In the genomic region with DNA sequence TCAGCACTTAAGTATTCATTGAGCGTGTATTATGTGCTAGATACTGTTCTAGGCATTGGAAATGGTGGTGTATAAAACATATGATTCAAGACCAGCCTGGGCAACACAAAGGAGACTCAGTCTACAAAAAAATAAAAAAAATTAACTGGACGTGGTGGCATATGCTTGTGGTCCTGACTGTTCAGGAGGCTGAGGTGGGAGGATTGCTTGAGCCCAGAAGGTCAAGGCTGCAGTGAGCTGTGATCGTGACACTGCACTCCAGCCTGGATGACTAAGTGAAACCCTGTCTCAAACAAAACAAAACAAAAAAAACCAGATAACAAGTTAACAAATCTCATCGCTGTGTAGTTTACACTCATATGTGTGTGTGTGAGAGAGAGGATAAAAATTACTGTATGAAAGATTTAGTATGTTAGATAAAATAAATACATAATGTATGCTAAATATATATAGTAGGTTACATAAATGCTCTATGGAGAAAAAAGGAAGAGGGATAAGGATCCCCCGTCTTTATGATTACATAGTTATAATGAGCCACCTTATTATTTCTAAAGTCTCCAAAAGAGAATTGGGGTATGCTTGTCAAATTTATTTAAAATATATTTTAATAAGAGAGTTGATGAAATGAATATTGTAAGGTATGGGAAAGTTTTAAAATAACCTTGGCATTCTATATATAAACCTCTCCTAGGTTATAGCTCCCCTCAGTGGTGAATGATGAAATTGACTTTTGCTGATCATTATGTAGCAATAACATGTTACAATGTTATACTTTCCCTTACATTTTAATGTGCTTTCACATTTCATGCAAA, we compare ENCODE assay signal across 1 cellular context.
TF ChIP-seq lines count a peak whose summit lies in the region.

No MANE protein-coding gene starts in this region.

TF ChIP-seq in HepG2, 621 proteins besides CTCF, POLR2A, EP300 and RAD21 (continued from another document and continues in another):
- TF ChIP-seq, protein P1, sequence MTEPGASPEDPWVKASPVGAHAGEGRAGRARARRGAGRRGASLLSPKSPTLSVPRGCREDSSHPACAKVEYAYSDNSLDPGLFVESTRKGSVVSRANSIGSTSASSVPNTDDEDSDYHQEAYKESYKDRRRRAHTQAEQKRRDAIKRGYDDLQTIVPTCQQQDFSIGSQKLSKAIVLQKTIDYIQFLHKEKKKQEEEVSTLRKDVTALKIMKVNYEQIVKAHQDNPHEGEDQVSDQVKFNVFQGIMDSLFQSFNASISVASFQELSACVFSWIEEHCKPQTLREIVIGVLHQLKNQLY (CRISPR knock-in tag; IDR thresholded peaks at IDR 0.05): no peak
- TF ChIP-seq NR1H2 (CRISPR knock-in tag; IDR thresholded peaks at IDR 0.05; ENCODE audit: borderline replicate concordance, low read depth) (no peak), HDAC6 (IDR thresholded peaks at IDR 0.05; ENCODE audit: low read depth, low read length) (no peak), ZNF780A (CRISPR knock-in tag; IDR thresholded peaks at IDR 0.05) (no peak), ZNF558 (CRISPR knock-in tag; IDR thresholded peaks at IDR 0.05; ENCODE audit: borderline replicate concordance) (no peak), PHB2 (IDR thresholded peaks at IDR 0.05; ENCODE audit: partially characterized antibody) (no peak), PTBP1 (IDR thresholded peaks at IDR 0.05; ENCODE audit: low read depth, low read length, poor library complexity, severe bottlenecking) (no peak), ZNF263 (CRISPR knock-in tag; IDR thresholded peaks at IDR 0.05) (peak; percentile 48; the same call in 1 of the 2 replicates), NR2F1 (CRISPR knock-in tag; IDR thresholded peaks at IDR 0.05) (peak; percentile 75 to 85), ZNF124 (CRISPR knock-in tag; IDR thresholded peaks at IDR 0.05) (no peak), ATF1 (CRISPR knock-in tag; IDR thresholded peaks at IDR 0.05) (no peak), PRMT3 (CRISPR knock-in tag; IDR thresholded peaks at IDR 0.05; ENCODE audit: borderline replicate concordance, low read depth) (no peak), ZNF430 (CRISPR knock-in tag; IDR thresholded peaks at IDR 0.05) (no peak), THAP11 (CRISPR knock-in tag; IDR thresholded peaks at IDR 0.05) (no peak), DR1 (CRISPR knock-in tag; IDR thresholded peaks at IDR 0.05) (no peak), SALL2 (CRISPR knock-in tag; IDR thresholded peaks at IDR 0.05) (no peak), ZNF850 (CRISPR knock-in tag; conservative IDR thresholded peaks at IDR 0.05) (no peak), ZBTB7A (CRISPR knock-in tag; IDR thresholded peaks at IDR 0.05) (no peak), RBFOX2 (IDR thresholded peaks at IDR 0.05; ENCODE audit: low read depth, low read length) (no peak), ZFYVE20 (CRISPR knock-in tag; IDR thresholded peaks at IDR 0.05; ENCODE audit: borderline replicate concordance, low read depth) (no peak)
- TF ChIP-seq, protein P2, sequence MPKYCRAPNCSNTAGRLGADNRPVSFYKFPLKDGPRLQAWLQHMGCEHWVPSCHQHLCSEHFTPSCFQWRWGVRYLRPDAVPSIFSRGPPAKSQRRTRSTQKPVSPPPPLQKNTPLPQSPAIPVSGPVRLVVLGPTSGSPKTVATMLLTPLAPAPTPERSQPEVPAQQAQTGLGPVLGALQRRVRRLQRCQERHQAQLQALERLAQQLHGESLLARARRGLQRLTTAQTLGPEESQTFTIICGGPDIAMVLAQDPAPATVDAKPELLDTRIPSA (CRISPR knock-in tag; IDR thresholded peaks at IDR 0.05; ENCODE audit: borderline replicate concordance): no peak
- TF ChIP-seq, protein P3, sequence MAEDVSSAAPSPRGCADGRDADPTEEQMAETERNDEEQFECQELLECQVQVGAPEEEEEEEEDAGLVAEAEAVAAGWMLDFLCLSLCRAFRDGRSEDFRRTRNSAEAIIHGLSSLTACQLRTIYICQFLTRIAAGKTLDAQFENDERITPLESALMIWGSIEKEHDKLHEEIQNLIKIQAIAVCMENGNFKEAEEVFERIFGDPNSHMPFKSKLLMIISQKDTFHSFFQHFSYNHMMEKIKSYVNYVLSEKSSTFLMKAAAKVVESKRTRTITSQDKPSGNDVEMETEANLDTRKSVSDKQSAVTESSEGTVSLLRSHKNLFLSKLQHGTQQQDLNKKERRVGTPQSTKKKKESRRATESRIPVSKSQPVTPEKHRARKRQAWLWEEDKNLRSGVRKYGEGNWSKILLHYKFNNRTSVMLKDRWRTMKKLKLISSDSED (CRISPR knock-in tag; IDR thresholded peaks at IDR 0.05): no peak
- TF ChIP-seq, protein P4, sequence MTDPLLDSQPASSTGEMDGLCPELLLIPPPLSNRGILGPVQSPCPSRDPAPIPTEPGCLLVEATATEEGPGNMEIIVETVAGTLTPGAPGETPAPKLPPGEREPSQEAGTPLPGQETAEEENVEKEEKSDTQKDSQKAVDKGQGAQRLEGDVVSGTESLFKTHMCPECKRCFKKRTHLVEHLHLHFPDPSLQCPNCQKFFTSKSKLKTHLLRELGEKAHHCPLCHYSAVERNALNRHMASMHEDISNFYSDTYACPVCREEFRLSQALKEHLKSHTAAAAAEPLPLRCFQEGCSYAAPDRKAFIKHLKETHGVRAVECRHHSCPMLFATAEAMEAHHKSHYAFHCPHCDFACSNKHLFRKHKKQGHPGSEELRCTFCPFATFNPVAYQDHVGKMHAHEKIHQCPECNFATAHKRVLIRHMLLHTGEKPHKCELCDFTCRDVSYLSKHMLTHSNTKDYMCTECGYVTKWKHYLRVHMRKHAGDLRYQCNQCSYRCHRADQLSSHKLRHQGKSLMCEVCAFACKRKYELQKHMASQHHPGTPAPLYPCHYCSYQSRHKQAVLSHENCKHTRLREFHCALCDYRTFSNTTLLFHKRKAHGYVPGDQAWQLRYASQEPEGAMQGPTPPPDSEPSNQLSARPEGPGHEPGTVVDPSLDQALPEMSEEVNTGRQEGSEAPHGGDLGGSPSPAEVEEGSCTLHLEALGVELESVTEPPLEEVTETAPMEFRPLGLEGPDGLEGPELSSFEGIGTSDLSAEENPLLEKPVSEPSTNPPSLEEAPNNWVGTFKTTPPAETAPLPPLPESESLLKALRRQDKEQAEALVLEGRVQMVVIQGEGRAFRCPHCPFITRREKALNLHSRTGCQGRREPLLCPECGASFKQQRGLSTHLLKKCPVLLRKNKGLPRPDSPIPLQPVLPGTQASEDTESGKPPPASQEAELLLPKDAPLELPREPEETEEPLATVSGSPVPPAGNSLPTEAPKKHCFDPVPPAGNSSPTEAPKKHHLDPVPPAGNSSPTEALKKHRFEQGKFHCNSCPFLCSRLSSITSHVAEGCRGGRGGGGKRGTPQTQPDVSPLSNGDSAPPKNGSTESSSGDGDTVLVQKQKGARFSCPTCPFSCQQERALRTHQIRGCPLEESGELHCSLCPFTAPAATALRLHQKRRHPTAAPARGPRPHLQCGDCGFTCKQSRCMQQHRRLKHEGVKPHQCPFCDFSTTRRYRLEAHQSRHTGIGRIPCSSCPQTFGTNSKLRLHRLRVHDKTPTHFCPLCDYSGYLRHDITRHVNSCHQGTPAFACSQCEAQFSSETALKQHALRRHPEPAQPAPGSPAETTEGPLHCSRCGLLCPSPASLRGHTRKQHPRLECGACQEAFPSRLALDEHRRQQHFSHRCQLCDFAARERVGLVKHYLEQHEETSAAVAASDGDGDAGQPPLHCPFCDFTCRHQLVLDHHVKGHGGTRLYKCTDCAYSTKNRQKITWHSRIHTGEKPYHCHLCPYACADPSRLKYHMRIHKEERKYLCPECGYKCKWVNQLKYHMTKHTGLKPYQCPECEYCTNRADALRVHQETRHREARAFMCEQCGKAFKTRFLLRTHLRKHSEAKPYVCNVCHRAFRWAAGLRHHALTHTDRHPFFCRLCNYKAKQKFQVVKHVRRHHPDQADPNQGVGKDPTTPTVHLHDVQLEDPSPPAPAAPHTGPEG (CRISPR knock-in tag; IDR thresholded peaks at IDR 0.05): no peak
- TF ChIP-seq, protein P5, sequence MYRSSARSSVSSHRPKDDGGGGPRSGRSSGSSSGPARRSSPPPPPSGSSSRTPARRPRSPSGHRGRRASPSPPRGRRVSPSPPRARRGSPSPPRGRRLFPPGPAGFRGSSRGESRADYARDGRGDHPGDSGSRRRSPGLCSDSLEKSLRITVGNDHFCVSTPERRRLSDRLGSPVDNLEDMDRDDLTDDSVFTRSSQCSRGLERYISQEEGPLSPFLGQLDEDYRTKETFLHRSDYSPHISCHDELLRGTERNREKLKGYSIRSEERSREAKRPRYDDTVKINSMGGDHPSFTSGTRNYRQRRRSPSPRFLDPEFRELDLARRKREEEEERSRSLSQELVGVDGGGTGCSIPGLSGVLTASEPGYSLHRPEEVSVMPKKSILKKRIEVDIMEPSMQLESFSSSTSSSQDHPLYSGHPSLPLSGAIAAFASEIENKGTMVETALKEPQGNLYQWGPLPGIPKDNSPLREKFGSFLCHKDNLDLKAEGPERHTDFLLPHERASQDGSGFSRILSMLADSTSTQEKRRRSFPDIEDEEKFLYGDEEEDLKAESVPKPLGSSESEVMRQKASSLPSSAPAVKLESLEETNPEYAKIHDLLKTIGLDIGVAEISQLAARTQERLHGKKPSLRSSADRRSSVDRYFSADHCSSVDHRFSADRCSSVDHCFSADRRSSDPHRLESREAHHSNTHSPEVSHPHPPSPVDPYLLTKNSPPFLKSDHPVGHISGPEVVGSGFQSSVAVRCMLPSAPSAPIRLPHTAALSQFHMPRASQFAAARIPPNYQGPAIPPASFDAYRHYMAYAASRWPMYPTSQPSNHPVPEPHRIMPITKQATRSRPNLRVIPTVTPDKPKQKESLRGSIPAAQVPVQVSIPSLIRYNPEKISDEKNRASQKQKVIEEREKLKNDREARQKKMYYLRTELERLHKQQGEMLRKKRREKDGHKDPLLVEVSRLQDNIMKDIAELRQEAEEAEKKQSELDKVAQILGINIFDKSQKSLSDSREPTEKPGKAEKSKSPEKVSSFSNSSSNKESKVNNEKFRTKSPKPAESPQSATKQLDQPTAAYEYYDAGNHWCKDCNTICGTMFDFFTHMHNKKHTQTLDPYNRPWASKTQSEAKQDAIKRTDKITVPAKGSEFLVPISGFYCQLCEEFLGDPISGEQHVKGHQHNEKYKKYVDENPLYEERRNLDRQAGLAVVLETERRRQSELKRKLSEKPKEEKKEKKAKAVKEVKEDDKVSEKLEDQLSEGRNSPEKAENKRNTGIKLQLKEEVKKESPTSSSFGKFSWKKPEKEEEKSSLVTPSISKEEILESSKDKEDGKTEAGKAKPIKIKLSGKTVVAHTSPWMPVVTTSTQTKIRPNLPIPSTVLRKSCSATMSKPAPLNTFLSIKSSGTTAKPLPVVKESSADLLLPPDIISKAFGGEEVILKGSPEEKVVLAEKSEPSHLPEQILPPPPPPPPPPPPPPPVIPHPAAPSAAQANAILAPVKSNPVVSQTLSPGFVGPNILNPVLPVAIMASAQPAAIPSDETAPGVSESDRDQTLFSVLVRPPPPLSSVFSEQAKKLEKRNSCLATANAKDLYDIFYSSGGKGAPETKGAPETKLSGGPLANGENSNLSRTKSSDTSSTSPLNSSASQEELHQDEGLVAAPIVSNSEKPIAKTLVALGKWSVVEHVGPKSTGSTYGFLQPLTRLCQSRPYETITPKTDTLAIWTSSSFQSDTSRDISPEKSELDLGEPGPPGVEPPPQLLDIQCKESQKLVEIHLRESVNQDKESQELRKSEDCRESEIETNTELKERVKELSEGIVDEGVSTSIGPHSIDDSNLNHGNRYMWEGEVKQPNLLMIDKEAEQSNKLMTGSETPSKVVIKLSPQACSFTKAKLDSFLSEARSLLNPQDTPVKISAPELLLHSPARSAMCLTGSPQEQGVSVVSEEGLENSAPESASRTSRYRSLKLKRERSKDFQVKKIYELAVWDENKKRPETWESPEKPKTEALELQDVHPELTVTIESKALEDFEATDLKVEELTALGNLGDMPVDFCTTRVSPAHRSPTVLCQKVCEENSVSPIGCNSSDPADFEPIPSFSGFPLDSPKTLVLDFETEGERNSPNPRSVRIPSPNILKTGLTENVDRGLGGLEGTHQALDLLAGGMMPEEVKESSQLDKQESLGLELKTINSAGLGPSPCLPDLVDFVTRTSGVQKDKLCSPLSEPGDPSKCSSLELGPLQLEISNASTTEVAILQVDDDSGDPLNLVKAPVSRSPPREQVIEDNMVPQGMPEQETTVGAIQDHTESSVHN (CRISPR knock-in tag; IDR thresholded peaks at IDR 0.05): no peak
- TF ChIP-seq, protein P6, sequence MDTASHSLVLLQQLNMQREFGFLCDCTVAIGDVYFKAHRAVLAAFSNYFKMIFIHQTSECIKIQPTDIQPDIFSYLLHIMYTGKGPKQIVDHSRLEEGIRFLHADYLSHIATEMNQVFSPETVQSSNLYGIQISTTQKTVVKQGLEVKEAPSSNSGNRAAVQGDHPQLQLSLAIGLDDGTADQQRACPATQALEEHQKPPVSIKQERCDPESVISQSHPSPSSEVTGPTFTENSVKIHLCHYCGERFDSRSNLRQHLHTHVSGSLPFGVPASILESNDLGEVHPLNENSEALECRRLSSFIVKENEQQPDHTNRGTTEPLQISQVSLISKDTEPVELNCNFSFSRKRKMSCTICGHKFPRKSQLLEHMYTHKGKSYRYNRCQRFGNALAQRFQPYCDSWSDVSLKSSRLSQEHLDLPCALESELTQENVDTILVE (CRISPR knock-in tag; IDR thresholded peaks at IDR 0.05): peak; percentile 12; the same call in 1 of the 2 replicates
- TF ChIP-seq, protein P7, sequence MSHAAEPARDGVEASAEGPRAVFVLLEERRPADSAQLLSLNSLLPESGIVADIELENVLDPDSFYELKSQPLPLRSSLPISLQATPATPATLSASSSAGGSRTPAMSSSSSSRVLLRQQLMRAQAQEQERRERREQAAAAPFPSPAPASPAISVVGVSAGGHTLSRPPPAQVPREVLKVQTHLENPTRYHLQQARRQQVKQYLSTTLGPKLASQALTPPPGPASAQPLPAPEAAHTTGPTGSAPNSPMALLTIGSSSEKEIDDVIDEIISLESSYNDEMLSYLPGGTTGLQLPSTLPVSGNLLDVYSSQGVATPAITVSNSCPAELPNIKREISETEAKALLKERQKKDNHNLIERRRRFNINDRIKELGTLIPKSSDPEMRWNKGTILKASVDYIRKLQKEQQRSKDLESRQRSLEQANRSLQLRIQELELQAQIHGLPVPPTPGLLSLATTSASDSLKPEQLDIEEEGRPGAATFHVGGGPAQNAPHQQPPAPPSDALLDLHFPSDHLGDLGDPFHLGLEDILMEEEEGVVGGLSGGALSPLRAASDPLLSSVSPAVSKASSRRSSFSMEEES (CRISPR knock-in tag; IDR thresholded peaks at IDR 0.05): peak; percentile 57
- TF ChIP-seq, protein P8, sequence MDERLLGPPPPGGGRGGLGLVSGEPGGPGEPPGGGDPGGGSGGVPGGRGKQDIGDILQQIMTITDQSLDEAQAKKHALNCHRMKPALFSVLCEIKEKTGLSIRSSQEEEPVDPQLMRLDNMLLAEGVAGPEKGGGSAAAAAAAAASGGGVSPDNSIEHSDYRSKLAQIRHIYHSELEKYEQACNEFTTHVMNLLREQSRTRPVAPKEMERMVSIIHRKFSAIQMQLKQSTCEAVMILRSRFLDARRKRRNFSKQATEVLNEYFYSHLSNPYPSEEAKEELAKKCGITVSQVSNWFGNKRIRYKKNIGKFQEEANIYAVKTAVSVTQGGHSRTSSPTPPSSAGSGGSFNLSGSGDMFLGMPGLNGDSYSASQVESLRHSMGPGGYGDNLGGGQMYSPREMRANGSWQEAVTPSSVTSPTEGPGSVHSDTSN (CRISPR knock-in tag; IDR thresholded peaks at IDR 0.05): no peak
- TF ChIP-seq, protein P9, sequence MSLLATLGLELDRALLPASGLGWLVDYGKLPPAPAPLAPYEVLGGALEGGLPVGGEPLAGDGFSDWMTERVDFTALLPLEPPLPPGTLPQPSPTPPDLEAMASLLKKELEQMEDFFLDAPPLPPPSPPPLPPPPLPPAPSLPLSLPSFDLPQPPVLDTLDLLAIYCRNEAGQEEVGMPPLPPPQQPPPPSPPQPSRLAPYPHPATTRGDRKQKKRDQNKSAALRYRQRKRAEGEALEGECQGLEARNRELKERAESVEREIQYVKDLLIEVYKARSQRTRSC (CRISPR knock-in tag; IDR thresholded peaks at IDR 0.05; ENCODE audit: low read depth): no peak
- TF ChIP-seq, protein P10, sequence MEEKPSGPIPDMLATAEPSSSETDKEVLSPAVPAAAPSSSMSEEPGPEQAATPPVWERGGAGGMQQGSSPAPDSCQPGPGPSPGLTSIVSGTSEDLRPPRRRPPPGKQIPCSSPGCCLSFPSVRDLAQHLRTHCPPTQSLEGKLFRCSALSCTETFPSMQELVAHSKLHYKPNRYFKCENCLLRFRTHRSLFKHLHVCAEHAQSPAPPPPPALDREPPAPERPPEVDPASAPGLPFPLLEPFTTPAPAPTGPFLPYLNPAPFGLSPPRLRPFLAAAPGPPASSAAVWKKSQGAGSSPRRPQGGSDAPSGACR (CRISPR knock-in tag; IDR thresholded peaks at IDR 0.05): 0 out of 2 replicates have a peak, but pooled peaks have one; percentile 63
